1 cellular context compared by ENCODE assay signal in genomic region chr11:110184466-110184865, GRCh38.
TF ChIP-seq lines count a peak whose summit lies in the region.

No MANE protein-coding gene starts in this region.

TF ChIP-seq in HEK293, 187 proteins besides CTCF, POLR2A, EP300 and RAD21 (continued from another document):
- no peak for TF ChIP-seq ZBTB49 (tag by site-specific recombination; IDR thresholded peaks at IDR 0.05; ENCODE audit: low read depth)
- TF ChIP-seq ZNF654 (tag by site-specific recombination; IDR thresholded peaks at IDR 0.05; ENCODE audit: low read depth): no peak
- 0 out of 2 replicates have a peak, but pooled peaks have one; percentile 5 for TF ChIP-seq EGR2 (tag by site-specific recombination; IDR thresholded peaks at IDR 0.05; ENCODE audit: low read depth)
- no peak for TF ChIP-seq ZNF837 (tag by site-specific recombination; IDR thresholded peaks at IDR 0.05)
